In genomic region chr10:119079572-119080520, GRCh38 we compare ENCODE assay signal across 1 cellular context.
A peak's percentile ranks its signal among the peaks of the same experiment; 100 is the strongest.
TF ChIP-seq lines count a peak whose summit lies in the region.

No MANE protein-coding gene starts in this region.

TF ChIP-seq in A549, 52 proteins besides CTCF, POLR2A, EP300 and RAD21 (continued from another document):
- TF ChIP-seq, protein P1, sequence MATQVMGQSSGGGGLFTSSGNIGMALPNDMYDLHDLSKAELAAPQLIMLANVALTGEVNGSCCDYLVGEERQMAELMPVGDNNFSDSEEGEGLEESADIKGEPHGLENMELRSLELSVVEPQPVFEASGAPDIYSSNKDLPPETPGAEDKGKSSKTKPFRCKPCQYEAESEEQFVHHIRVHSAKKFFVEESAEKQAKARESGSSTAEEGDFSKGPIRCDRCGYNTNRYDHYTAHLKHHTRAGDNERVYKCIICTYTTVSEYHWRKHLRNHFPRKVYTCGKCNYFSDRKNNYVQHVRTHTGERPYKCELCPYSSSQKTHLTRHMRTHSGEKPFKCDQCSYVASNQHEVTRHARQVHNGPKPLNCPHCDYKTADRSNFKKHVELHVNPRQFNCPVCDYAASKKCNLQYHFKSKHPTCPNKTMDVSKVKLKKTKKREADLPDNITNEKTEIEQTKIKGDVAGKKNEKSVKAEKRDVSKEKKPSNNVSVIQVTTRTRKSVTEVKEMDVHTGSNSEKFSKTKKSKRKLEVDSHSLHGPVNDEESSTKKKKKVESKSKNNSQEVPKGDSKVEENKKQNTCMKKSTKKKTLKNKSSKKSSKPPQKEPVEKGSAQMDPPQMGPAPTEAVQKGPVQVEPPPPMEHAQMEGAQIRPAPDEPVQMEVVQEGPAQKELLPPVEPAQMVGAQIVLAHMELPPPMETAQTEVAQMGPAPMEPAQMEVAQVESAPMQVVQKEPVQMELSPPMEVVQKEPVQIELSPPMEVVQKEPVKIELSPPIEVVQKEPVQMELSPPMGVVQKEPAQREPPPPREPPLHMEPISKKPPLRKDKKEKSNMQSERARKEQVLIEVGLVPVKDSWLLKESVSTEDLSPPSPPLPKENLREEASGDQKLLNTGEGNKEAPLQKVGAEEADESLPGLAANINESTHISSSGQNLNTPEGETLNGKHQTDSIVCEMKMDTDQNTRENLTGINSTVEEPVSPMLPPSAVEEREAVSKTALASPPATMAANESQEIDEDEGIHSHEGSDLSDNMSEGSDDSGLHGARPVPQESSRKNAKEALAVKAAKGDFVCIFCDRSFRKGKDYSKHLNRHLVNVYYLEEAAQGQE (IDR thresholded peaks at IDR 0.05): peak; percentile 64
